In genomic region chr19:52028027-52028779, GRCh38 we compare ENCODE assay signal across 8 cellular contexts. TPM values are rescaled to one million over a fixed set of nuclear protein-coding genes. Genes with fewer than 3 reads are reported as not detected.
DNase-seq lines count a peak whose midpoint lies in the region; ATAC-seq and TF ChIP-seq lines count a peak whose summit lies in the region.

TSS of gene ZNF614 (minus strand) at chr19:52028379. CDS start at chr19:52025745, 2,634 bp downstream.

- H3K9me3 ChIP-seq in WERI-Rb-1 (ENCODE audit: severe bottlenecking) = peaks cover 15% of the 10 kb centered on the region
- H3K9me3 ChIP-seq in iPS-18c (ENCODE audit: control insufficient read depth, insufficient read depth, low read length) = peaks cover 9% of the 10 kb centered on the region
- peaks cover 5% of the 10 kb centered on the region for H3K9me3 ChIP-seq in skeletal muscle satellite cell (replicated peaks; ENCODE audit: low read length)

- ATAC-seq in GM18519 (IDR thresholded peaks at IDR 0.05; ENCODE audit: low FRiP score, unreplicated experiment) (peak; percentile 51), HG03039 (IDR thresholded peaks at IDR 0.05; ENCODE audit: unreplicated experiment) (peak; percentile 84)

- peaks cover 8% of the 10 kb centered on the region for H3K4me1 ChIP-seq in skeletal muscle satellite cell (ENCODE audit: control insufficient read depth, insufficient read depth, low read length)

- H3K27me3 ChIP-seq in WERI-Rb-1 (ENCODE audit: insufficient read depth, low read depth, severe bottlenecking) = no peaks in the 10 kb centered on the region
- H3K27me3 ChIP-seq in skeletal muscle satellite cell (ENCODE audit: control insufficient read depth, insufficient read depth, low read length) = no peaks in the 10 kb centered on the region

- in situ Hi-C loops in T47D (cut with HindIII; ENCODE audit: low pct_unique_long_range_greater_than_20kb, low sequenced_read_pairs) = no loop called here

- H3K4me3 ChIP-seq in WERI-Rb-1 (ENCODE audit: low read depth, low read length) (peak within 1 kb of the TSS; percentile 99), iPS-18c (ENCODE audit: insufficient read depth, low read depth, low read length) (peak within 1 kb of the TSS; percentile 89), skeletal muscle satellite cell (ENCODE audit: low read length) (peak within 1 kb of the TSS; percentile 86)

- peak; percentile 88 for DNase-seq in A172 (ENCODE audit: low spot score)
- peak; percentile 86 for DNase-seq in NCI-H2107 treated with DMSO at 0.1 percent for 48 hours (lab: John Stamatoyannopoulos, UW; ENCODE audit: unreplicated experiment)
- DNase-seq in WERI-Rb-1 = peak; percentile 81
- peak; percentile 49 to 87 for DNase-seq in T47D (ENCODE audit: low read depth in 1 of 2, low spot score in 1 of 2)

- H3K36me3 ChIP-seq in WERI-Rb-1 = peaks cover 48% of the 10 kb centered on the region
- peaks cover 35% of the 10 kb centered on the region for H3K36me3 ChIP-seq in skeletal muscle satellite cell (ENCODE audit: insufficient read depth, low read length)

- no peak for TF ChIP-seq CTCF in WERI-Rb-1 (IDR thresholded peaks at IDR 0.05; ENCODE audit: low read depth, low read length)

- peak within 1 kb of the TSS; percentile 93 for H3K9ac ChIP-seq in skeletal muscle satellite cell (ENCODE audit: low read depth, low read length)

- H3K27ac ChIP-seq in WERI-Rb-1 = peak within 1 kb of the TSS; percentile 93

- peak within 1 kb of the TSS; percentile 77 for H3K4me2 ChIP-seq in skeletal muscle satellite cell (ENCODE audit: low read length)

RNA-seq across cellular contexts. Expression of gene ZNF614, which starts in this region (rescaled TPM):
- 14.3 and 15.3 TPM in 2 replicates for total RNA-seq in A172 (2014; rRNA removed; shearing (Covaris generic))
- total RNA-seq in skeletal muscle satellite cell (2012; rRNA removed) = 9.1 and 9.8 TPM in 2 replicates

Comparison
In these comparisons a context has a peak if more than half of its experiments do, and no peak if none do; other contexts are left out.
1. Peak in every context shown above with its lines: DNase-seq, ATAC-seq, H3K4me3 ChIP-seq and H3K27ac ChIP-seq.